In genomic region chr11:34621876-34622275, GRCh38 we compare ENCODE assay signal across 20 cellular contexts. TPM values are rescaled to one million over a fixed set of nuclear protein-coding genes. Genes with fewer than 3 reads are reported as not detected.
DNase-seq lines count a peak whose midpoint lies in the region; ATAC-seq, FAIRE-seq and TF ChIP-seq lines count a peak whose summit lies in the region.
"Had no signal": no experiment of that assay in that cellular context is flagged by ENCODE, and none has a peak within 500 bp of the region (broad histone marks: within the 10 kb centered on the region; RNA-seq: fewer than 3 reads in every experiment).

No MANE protein-coding gene starts in this region.

- POLR2A ChIA-PET in naive thymus-derived CD8-positive, alpha-beta T cell (lab: Charles Lee): no interaction called here

- no peaks in the 10 kb centered on the region for H4K20me1 ChIP-seq in astrocyte (ENCODE audit: insufficient read depth, low read length)

- FAIRE-seq in astrocyte (lab: Jason Lieb, UNC): no peak
- FAIRE-seq: islet of Langerhans had no signal

- H3K4me1 ChIP-seq in astrocyte (ENCODE audit: insufficient read depth, low read length): no peaks in the 10 kb centered on the region
- H3K4me1 ChIP-seq in prostate gland (replicated peaks): peaks cover 12% of the 10 kb centered on the region

- H3K9me3 Mint-ChIP-seq in astrocyte (ENCODE audit: unreplicated experiment): no peaks in the 10 kb centered on the region
- H3K9me3 Mint-ChIP-seq in naive thymus-derived CD8-positive, alpha-beta T cell: no peaks in the 10 kb centered on the region
- H3K9me3 Mint-ChIP-seq: activated CD4-positive, alpha-beta T cell treated with anti-CD3 and anti-CD28 coated beads, Interleukin-2, amount 10 ng/mL, durations not matched to agents 24 days and 14 days had no signal

- H3K9me3 ChIP-seq in astrocyte (ENCODE audit: insufficient read depth, low read depth, low read length): no peaks in the 10 kb centered on the region
- H3K9me3 ChIP-seq in prostate gland: no peaks in the 10 kb centered on the region
- H3K9me3 ChIP-seq: thyroid gland had no signal

- H3K27ac ChIP-seq in astrocyte (ENCODE audit: low read depth, low read length) (no peak overlapping the region), prostate gland (peak overlapping the region; percentile 90 to 94)
- H3K27ac ChIP-seq: thyroid gland had no signal

- H3K4me3 ChIP-seq in astrocyte (ENCODE audit: insufficient read depth, low read depth, low read length) (no peak overlapping the region), prostate gland (peak overlapping the region; percentile 44 to 51)
- H3K4me3 ChIP-seq: thyroid gland had no signal

- intact Hi-C loops in prostate gland (cut with DNase I): no loop called here
- intact Hi-C loops in cardiac septum (cut with DNase I): no loop called here

- 49% methylated on average over 2 of the region's 2 CpGs for WGBS in prostate gland

- no peak for TF ChIP-seq POLR2A in prostate gland (IDR thresholded peaks at IDR 0.05)

- H3K27ac Mint-ChIP-seq in astrocyte (ENCODE audit: unreplicated experiment): peak overlapping the region; percentile 45
- no peak overlapping the region for H3K27ac Mint-ChIP-seq in naive thymus-derived CD8-positive, alpha-beta T cell
- H3K27ac Mint-ChIP-seq: activated CD4-positive, alpha-beta T cell treated with anti-CD3 and anti-CD28 coated beads, Interleukin-2, amount 10 ng/mL, durations not matched to agents 24 days and 14 days had no signal

- H3K4me3 Mint-ChIP-seq in astrocyte (ENCODE audit: unreplicated experiment): no peak overlapping the region
- H3K4me3 Mint-ChIP-seq in naive thymus-derived CD8-positive, alpha-beta T cell: no peak overlapping the region
- H3K4me3 Mint-ChIP-seq: activated CD4-positive, alpha-beta T cell treated with anti-CD3 and anti-CD28 coated beads, Interleukin-2, amount 10 ng/mL, durations not matched to agents 24 days and 14 days; neural crest cell had no signal

- H3K36me3 Mint-ChIP-seq in astrocyte (ENCODE audit: low read depth, unreplicated experiment): no peaks in the 10 kb centered on the region
- H3K36me3 Mint-ChIP-seq in naive thymus-derived CD8-positive, alpha-beta T cell: no peaks in the 10 kb centered on the region

- no peaks in the 10 kb centered on the region for H3K27me3 Mint-ChIP-seq in astrocyte (ENCODE audit: low read depth, unreplicated experiment)
- H3K27me3 Mint-ChIP-seq in naive thymus-derived CD8-positive, alpha-beta T cell: peaks cover 14 to 75% (median 24%) of the 10 kb centered on the region in 5 donors

- H2AFZ ChIP-seq in astrocyte (ENCODE audit: low read depth, low read length): peak overlapping the region; percentile 19

- no peak overlapping the region for H3K9ac ChIP-seq in astrocyte (ENCODE audit: low read length)

- DNase-seq in COLO829 (ENCODE audit: low spot score) (peak; percentile 54), astrocyte (ENCODE audit: low read depth) (no peak), iris pigment epithelial cell (ENCODE audit: low read depth) (peak; percentile 33), prostate gland (ENCODE audit: low spot score) (no peak), cardiac septum (ENCODE audit: low spot score) (no peak), NCI-H2227 treated with DMSO at 0.1 percent for 48 hours (lab: John Stamatoyannopoulos, UW) (no peak)
- no peak for DNase-seq in naive thymus-derived CD8-positive, alpha-beta T cell
- DNase-seq: activated CD4-positive, alpha-beta T cell treated with anti-CD3 and anti-CD28 coated beads, Interleukin-2, amount 10 ng/mL, durations not matched to agents 24 days and 14 days; activated T-cell treated with anti-CD3 and anti-CD28 coated beads, Interleukin-2, amount 50 U/mL, for 1 hour; cortex of kidney; NCI-H1105 treated with DMSO at 0.1 percent for 48 hours; NCI-H524; stimulated activated CD4-positive, alpha-beta T cell treated with anti-CD3 and anti-CD28 coated beads, Interleukin-12 subunit alpha, Interleukin-12 subunit beta, amount 100 ng/mL, for 4 hours; thyroid gland had no signal

- no peaks in the 10 kb centered on the region for H3K79me2 ChIP-seq in astrocyte (ENCODE audit: insufficient read depth, low read length)

- no peaks in the 10 kb centered on the region for H3K27me3 ChIP-seq in astrocyte (ENCODE audit: insufficient read depth, low read length)
- no peaks in the 10 kb centered on the region for H3K27me3 ChIP-seq in prostate gland (replicated peaks; ENCODE audit: insufficient read depth)
- H3K27me3 ChIP-seq: thyroid gland had no signal

- H3K4me1 Mint-ChIP-seq in astrocyte (ENCODE audit: low read depth, unreplicated experiment): peaks cover 9% of the 10 kb centered on the region
- peaks cover 0 to 12% (median 2%) of the 10 kb centered on the region in 4 donors for H3K4me1 Mint-ChIP-seq in naive thymus-derived CD8-positive, alpha-beta T cell
- H3K4me1 Mint-ChIP-seq: activated CD4-positive, alpha-beta T cell treated with anti-CD3 and anti-CD28 coated beads, Interleukin-2, amount 10 ng/mL, durations not matched to agents 24 days and 14 days had no signal

- H3K36me3 ChIP-seq in astrocyte (ENCODE audit: insufficient read depth, low read length): no peaks in the 10 kb centered on the region
- H3K36me3 ChIP-seq in prostate gland: no peaks in the 10 kb centered on the region
- H3K36me3 ChIP-seq: thyroid gland had no signal

- no peak for ATAC-seq in naive thymus-derived CD8-positive, alpha-beta T cell
- no peak for ATAC-seq in GM21825 (IDR thresholded peaks at IDR 0.05; ENCODE audit: unreplicated experiment)
- ATAC-seq: Panc1 had no signal

- no peak for TF ChIP-seq CTCF in astrocyte (IDR thresholded peaks at IDR 0.05; ENCODE audit: insufficient read depth, low read depth, low read length)
- TF ChIP-seq CTCF in prostate gland (IDR thresholded peaks at IDR 0.05): no peak

- no peak overlapping the region for H3K4me2 ChIP-seq in astrocyte (ENCODE audit: low read length)

RNA-seq across cellular contexts. Expression of gene EHF, which starts 1.0 kb away (rescaled TPM):
- 0.25 TPM in 1 of 2 replicates, not detected in the other for total RNA-seq in astrocyte
- total RNA-seq in prostate gland: 100 to 1,000 TPM; 164 to 332 TPM
- 0.08 TPM for total RNA-seq in cardiac septum
- not detected for total RNA-seq in naive thymus-derived CD8-positive, alpha-beta T cell
- not detected for polyA plus RNA-seq in naive thymus-derived CD8-positive, alpha-beta T cell
- total RNA-seq: activated CD4-positive, alpha-beta T cell treated with anti-CD3 and anti-CD28 coated beads, Interleukin-2, amount 10 ng/mL, durations not matched to agents 24 days and 14 days; fibroblast of villous mesenchyme; neural crest cell; T-helper 2 cell treated with Interferon-gamma antibody and Interleukin-4, amounts not matched to agents 100 ng/mL and 5 ng/mL, for 36 hours had no signal

Comparison
In these comparisons a context has a peak if more than half of its experiments do, and no peak if none do; other contexts are left out.
1. DNase-seq: peak in COLO829 (single experiment) and iris pigment epithelial cell (single experiment); none in astrocyte (single experiment), prostate gland (single experiment), cardiac septum (single experiment), naive thymus-derived CD8-positive, alpha-beta T cell (0 of 10) and NCI-H2227 treated with DMSO at 0.1 percent for 48 hours (single experiment).
2. RNA of gene EHF, which starts 1.0 kb away (total RNA-seq): 164 to 332 TPM in prostate gland; 0.25 TPM in astrocyte, 0.08 TPM in cardiac septum (single experiment) and not detected in naive thymus-derived CD8-positive, alpha-beta T cell; every median in the first group is over 100 times any median in the second.